ENCODE assay signal across 24 cellular contexts in genomic region chr1:96481410-96481809, GRCh38.
"Had no signal": no experiment of that assay in that cellular context is flagged by ENCODE, and none has a peak within 500 bp of the region (broad histone marks: within the 10 kb centered on the region; RNA-seq: fewer than 3 reads in every experiment).

No MANE protein-coding gene starts in this region.

- H3K9me3 ChIP-seq: colonic mucosa, esophagus muscularis mucosa, gastroesophageal sphincter, heart left ventricle, left lung, mucosa of descending colon, neutrophil, pancreas, right lobe of liver, stomach, thyroid gland, vagina had no signal

- H3K36me3 Mint-ChIP-seq: mesothelial cell of epicardium; naive thymus-derived CD4-positive, alpha-beta T cell; stimulated activated effector memory CD8-positive, alpha-beta T cell treated with anti-CD3 and anti-CD28 coated beads, Interleukin-12 subunit alpha, Interleukin-12 subunit beta, amount 100 ng/mL, for 72 hours had no signal

- DNase-seq: colonic mucosa; effector memory CD4-positive, alpha-beta T cell; foreskin keratinocyte; heart left ventricle; left cardiac atrium; left lung; mucosa of descending colon; naive thymus-derived CD4-positive, alpha-beta T cell; pancreas; right lobe of liver; stimulated activated CD4-positive, alpha-beta T cell treated with anti-CD3 and anti-CD28 coated beads, Interleukin-2, amount 100 ng/mL, for 24 hours; stimulated activated CD4-positive, alpha-beta T cell treated with anti-CD3 and anti-CD28 coated beads, Interleukin-4, amount 100 ng/mL, for 24 hours; stimulated activated naive CD4-positive, alpha-beta T cell treated with Interleukin-2 at 50 U/mL for 16 hours; stomach; thyroid gland; trophoblast cell had no signal

- H3K27me3 ChIP-seq: colonic mucosa, esophagus muscularis mucosa, foreskin keratinocyte, gastroesophageal sphincter, heart left ventricle, hepatocyte, left lung, neutrophil, pancreas, right lobe of liver, stomach, thyroid gland, vagina had no signal

- H3K27ac ChIP-seq: colonic mucosa, foreskin keratinocyte, hepatocyte, left lung, neutrophil, pancreas, right lobe of liver, thyroid gland had no signal

- H3K4me1 ChIP-seq: colonic mucosa, foreskin keratinocyte, heart left ventricle, left lung, pancreas, right lobe of liver, stomach, thyroid gland, vagina had no signal

- H3K4me3 ChIP-seq: colonic mucosa, heart left ventricle, hepatocyte, left lung, mucosa of descending colon, pancreas, right lobe of liver, thyroid gland, vagina had no signal

- H3K9me3 Mint-ChIP-seq: dendritic cell treated with granulocyte-macrophage colony-stimulating factor and Interleukin-4, amounts not matched to agents 40 ng/mL and 50 ng/mL, for 4 days; mesothelial cell of epicardium; stimulated activated effector memory CD8-positive, alpha-beta T cell treated with anti-CD3 and anti-CD28 coated beads, Interleukin-12 subunit alpha, Interleukin-12 subunit beta, amount 100 ng/mL, for 72 hours had no signal

- H3K79me2 ChIP-seq: hepatocyte had no signal

- H3K27ac Mint-ChIP-seq: dendritic cell treated with granulocyte-macrophage colony-stimulating factor and Interleukin-4, amounts not matched to agents 40 ng/mL and 50 ng/mL, for 4 days; mesothelial cell of epicardium; naive thymus-derived CD4-positive, alpha-beta T cell; stimulated activated effector memory CD8-positive, alpha-beta T cell treated with anti-CD3 and anti-CD28 coated beads, Interleukin-12 subunit alpha, Interleukin-12 subunit beta, amount 100 ng/mL, for 72 hours had no signal

- H3K4me3 Mint-ChIP-seq: dendritic cell treated with granulocyte-macrophage colony-stimulating factor and Interleukin-4, amounts not matched to agents 40 ng/mL and 50 ng/mL, for 4 days; mesothelial cell of epicardium; naive thymus-derived CD4-positive, alpha-beta T cell; stimulated activated effector memory CD8-positive, alpha-beta T cell treated with anti-CD3 and anti-CD28 coated beads, Interleukin-12 subunit alpha, Interleukin-12 subunit beta, amount 100 ng/mL, for 72 hours had no signal

- H3K36me3 ChIP-seq: colonic mucosa, esophagus muscularis mucosa, gastroesophageal sphincter, heart left ventricle, left lung, neutrophil, pancreas, right lobe of liver, stomach, thyroid gland, vagina had no signal

- H3K27me3 Mint-ChIP-seq: dendritic cell treated with granulocyte-macrophage colony-stimulating factor and Interleukin-4, amounts not matched to agents 40 ng/mL and 50 ng/mL, for 4 days had no signal

- H3K4me1 Mint-ChIP-seq: naive thymus-derived CD4-positive, alpha-beta T cell; stimulated activated effector memory CD8-positive, alpha-beta T cell treated with anti-CD3 and anti-CD28 coated beads, Interleukin-12 subunit alpha, Interleukin-12 subunit beta, amount 100 ng/mL, for 72 hours had no signal

- H2AFZ ChIP-seq: hepatocyte had no signal

- ATAC-seq: foreskin keratinocyte; gastroesophageal sphincter; heart left ventricle; left cardiac atrium; left lung; mucosa of descending colon; naive thymus-derived CD4-positive, alpha-beta T cell; pancreas; right lobe of liver; stimulated activated effector memory CD8-positive, alpha-beta T cell treated with anti-CD3 and anti-CD28 coated beads, Interleukin-12 subunit alpha, Interleukin-12 subunit beta, amount 100 ng/mL, for 72 hours had no signal
